ENCODE assay signal across 40 cellular contexts in genomic region chr3:33103034-33103433, GRCh38.
"Had no signal": no experiment of that assay in that cellular context is flagged by ENCODE, and none has a peak within 500 bp of the region (broad histone marks: within the 10 kb centered on the region; RNA-seq: fewer than 3 reads in every experiment).

No MANE protein-coding gene starts in this region.

- H3K27ac ChIP-seq: adrenal gland, ascending aorta, body of pancreas, brain microvascular endothelial cell, breast epithelium, cardiac muscle cell had no signal

- H3K4me3 Mint-ChIP-seq: activated naive CD4-positive, alpha-beta T cell treated with anti-CD3 and anti-CD28 coated beads for 36 hours; activated naive CD4-positive, alpha-beta T cell treated with anti-CD3 and anti-CD28 coated beads, Interleukin-2, amount 10 ng/mL, durations not matched to agents 7 days and 5 days; activated naive CD4-positive, alpha-beta T cell treated with anti-CD3 and anti-CD28 coated beads, Interleukin-2, amount 50 U/mL, for 24 hours; activated naive CD8-positive, alpha-beta T cell; activated naive CD8-positive, alpha-beta T cell treated with anti-CD3 and anti-CD28 coated beads for 36 hours; activated naive CD8-positive, alpha-beta T cell treated with anti-CD3 and anti-CD28 coated beads, Interleukin-2, amount 10 ng/mL, durations not matched to agents 7 days and 5 days; activated naive CD8-positive, alpha-beta T cell treated with anti-CD3 and anti-CD28 coated beads, Interleukin-2, amount 50 U/mL, for 24 hours; activated T-cell treated with anti-CD3 and anti-CD28 coated beads, Interleukin-2, amount 50 U/mL, for 24 hours; activated T-cell treated with anti-CD3 and anti-CD28 coated beads, Interleukin-2, amount 50 U/mL, for 4 hours; activated T-cell treated with anti-CD3 and anti-CD28 coated beads, Interleukin-2, amount 50 U/mL, for 72 hours; activated T-helper 1 cell treated with anti-CD3 and anti-CD28 coated beads, Interleukin-12 subunit alpha, Interleukin-12 subunit beta, Interleukin-2, Interleukin-4 antibody, amounts not matched to agents 30 ng/mL and 10 ng/mL and 1 ng/mL, durations not matched to agents 14 hours and 24 hours and 36 hours; activated T-helper 17 cell treated with anti-CD3 and anti-CD28 coated beads, Interleukin-2, amount 50 U/mL, for 72 hours; brain; central memory CD8-positive, alpha-beta T cell had no signal

- ATAC-seq: activated naive CD4-positive, alpha-beta T cell treated with anti-CD3 and anti-CD28 coated beads, Interleukin-2, amount 50 U/mL, for 72 hours; activated naive CD8-positive, alpha-beta T cell treated with anti-CD3 and anti-CD28 coated beads, Interleukin-2, amount 50 U/mL, for 24 hours; activated T-cell treated with anti-CD3 and anti-CD28 coated beads, Interleukin-2, amount 50 U/mL, for 4 hours; activated T-cell treated with anti-CD3 and anti-CD28 coated beads, Interleukin-2, amount 50 U/mL, for 72 hours; activated T-helper 17 cell treated with anti-CD3 and anti-CD28 coated beads, Interleukin-2, amount 50 U/mL, for 72 hours; body of pancreas had no signal

- H3K27ac Mint-ChIP-seq: activated naive CD4-positive, alpha-beta T cell treated with anti-CD3 and anti-CD28 coated beads for 36 hours; activated naive CD4-positive, alpha-beta T cell treated with anti-CD3 and anti-CD28 coated beads, Interleukin-2, amount 10 ng/mL, durations not matched to agents 7 days and 5 days; activated naive CD4-positive, alpha-beta T cell treated with anti-CD3 and anti-CD28 coated beads, Interleukin-2, amount 50 U/mL, for 24 hours; activated naive CD4-positive, alpha-beta T cell treated with anti-CD3 and anti-CD28 coated beads, Interleukin-2, amount 50 U/mL, for 72 hours; activated naive CD8-positive, alpha-beta T cell; activated naive CD8-positive, alpha-beta T cell treated with anti-CD3 and anti-CD28 coated beads for 36 hours; activated naive CD8-positive, alpha-beta T cell treated with anti-CD3 and anti-CD28 coated beads, Interleukin-2, amount 10 ng/mL, durations not matched to agents 7 days and 5 days; activated naive CD8-positive, alpha-beta T cell treated with anti-CD3 and anti-CD28 coated beads, Interleukin-2, amount 50 U/mL, for 24 hours; activated T-cell treated with anti-CD3 and anti-CD28 coated beads, Interleukin-2, amount 50 U/mL, for 24 hours; activated T-cell treated with anti-CD3 and anti-CD28 coated beads, Interleukin-2, amount 50 U/mL, for 72 hours; activated T-helper 1 cell treated with anti-CD3 and anti-CD28 coated beads, Interleukin-12 subunit alpha, Interleukin-12 subunit beta, Interleukin-2, Interleukin-4 antibody, amounts not matched to agents 30 ng/mL and 10 ng/mL and 1 ng/mL, durations not matched to agents 14 hours and 24 hours and 36 hours; activated T-helper 17 cell treated with anti-CD3 and anti-CD28 coated beads, Interleukin-2, amount 50 U/mL, for 72 hours; activated T-helper 2 cell treated with anti-CD3 and anti-CD28 coated beads, Interferon-gamma antibody, Interleukin-2, Interleukin-4, amounts not matched to agents 10 μg/mL and 5 μg/mL and 100 μg/mL, durations not matched to agents 14 hours and 24 hours and 36 hours; brain had no signal

- H3K36me3 Mint-ChIP-seq: activated naive CD4-positive, alpha-beta T cell treated with anti-CD3 and anti-CD28 coated beads, Interleukin-2, amount 10 ng/mL, durations not matched to agents 7 days and 5 days; activated naive CD4-positive, alpha-beta T cell treated with anti-CD3 and anti-CD28 coated beads, Interleukin-2, amount 50 U/mL, for 24 hours; activated naive CD4-positive, alpha-beta T cell treated with anti-CD3 and anti-CD28 coated beads, Interleukin-2, amount 50 U/mL, for 72 hours; activated naive CD8-positive, alpha-beta T cell; activated naive CD8-positive, alpha-beta T cell treated with anti-CD3 and anti-CD28 coated beads for 36 hours; activated naive CD8-positive, alpha-beta T cell treated with anti-CD3 and anti-CD28 coated beads, Interleukin-2, amount 10 ng/mL, durations not matched to agents 7 days and 5 days; brain had no signal

- H3K4me3 ChIP-seq: adrenal gland, ascending aorta, body of pancreas, breast epithelium, cardiac muscle cell had no signal

- H3K4me1 ChIP-seq: ascending aorta, breast epithelium had no signal

- H3K4me1 Mint-ChIP-seq: activated naive CD4-positive, alpha-beta T cell treated with anti-CD3 and anti-CD28 coated beads, Interleukin-2, amount 10 ng/mL, durations not matched to agents 7 days and 5 days; activated naive CD4-positive, alpha-beta T cell treated with anti-CD3 and anti-CD28 coated beads, Interleukin-2, amount 50 U/mL, for 24 hours; activated naive CD8-positive, alpha-beta T cell treated with anti-CD3 and anti-CD28 coated beads for 36 hours; activated naive CD8-positive, alpha-beta T cell treated with anti-CD3 and anti-CD28 coated beads, Interleukin-2, amount 10 ng/mL, durations not matched to agents 7 days and 5 days; activated T-helper 17 cell treated with anti-CD3 and anti-CD28 coated beads, Interleukin-2, amount 50 U/mL, for 72 hours; brain; central memory CD8-positive, alpha-beta T cell had no signal

- H3K27me3 ChIP-seq: adrenal gland, ascending aorta, body of pancreas, brain microvascular endothelial cell, breast epithelium, cardiac muscle cell had no signal

- H3K36me3 ChIP-seq: adrenal gland, ascending aorta, brain microvascular endothelial cell, breast epithelium, cardiac muscle cell had no signal

- DNase-seq: activated effector memory CD4-positive, alpha-beta T cell treated with anti-CD3 and anti-CD28 coated beads, Interleukin-2, amount 50 U/mL, for 16 hours; activated effector memory CD4-positive, alpha-beta T cell treated with Interleukin-2 at 50 U/mL for 16 hours; activated gamma-delta T cell; activated gamma-delta T cell treated with Interleukin-2 at 50 U/mL for 16 hours; activated naive CD4-positive, alpha-beta T cell; activated naive CD4-positive, alpha-beta T cell treated with anti-CD3 and anti-CD28 coated beads for 36 hours; activated naive CD4-positive, alpha-beta T cell treated with anti-CD3 and anti-CD28 coated beads, Interleukin-2, amount 10 ng/mL, durations not matched to agents 7 days and 5 days; activated naive CD4-positive, alpha-beta T cell treated with anti-CD3 and anti-CD28 coated beads, Interleukin-2, amount 50 U/mL, for 16 hours; activated naive CD4-positive, alpha-beta T cell treated with Interleukin-2 at 50 U/mL for 16 hours; activated naive CD8-positive, alpha-beta T cell treated with anti-CD3 and anti-CD28 coated beads for 36 hours; activated naive CD8-positive, alpha-beta T cell treated with anti-CD3 and anti-CD28 coated beads, Interleukin-2, amount 10 ng/mL, durations not matched to agents 7 days and 5 days; activated naive CD8-positive, alpha-beta T cell treated with anti-CD3 and anti-CD28 coated beads, Interleukin-2, amount 50 U/mL, for 24 hours; activated T-cell treated with anti-CD3 and anti-CD28 coated beads, Interleukin-2, amount 50 U/mL, for 1 hour; activated T-cell treated with anti-CD3 and anti-CD28 coated beads, Interleukin-2, amount 50 U/mL, for 24 hours; activated T-cell treated with anti-CD3 and anti-CD28 coated beads, Interleukin-2, amount 50 U/mL, for 4 hours; activated T-cell treated with anti-CD3 and anti-CD28 coated beads, Interleukin-2, amount 50 U/mL, for 48 hours; activated T-cell treated with anti-CD3 and anti-CD28 coated beads, Interleukin-2, amount 50 U/mL, for 72 hours; amniotic stem cell; amygdala; anterior cingulate cortex; aorta; body of pancreas; brain microvascular endothelial cell; caudate nucleus; central memory CD4-positive, alpha-beta T cell; cerebellar nuclear complex had no signal

- H3K9me3 Mint-ChIP-seq: activated naive CD4-positive, alpha-beta T cell treated with anti-CD3 and anti-CD28 coated beads for 36 hours; activated naive CD4-positive, alpha-beta T cell treated with anti-CD3 and anti-CD28 coated beads, Interleukin-2, amount 10 ng/mL, durations not matched to agents 7 days and 5 days; activated naive CD4-positive, alpha-beta T cell treated with anti-CD3 and anti-CD28 coated beads, Interleukin-2, amount 50 U/mL, for 24 hours; activated naive CD4-positive, alpha-beta T cell treated with anti-CD3 and anti-CD28 coated beads, Interleukin-2, amount 50 U/mL, for 72 hours; activated naive CD8-positive, alpha-beta T cell treated with anti-CD3 and anti-CD28 coated beads for 36 hours; activated naive CD8-positive, alpha-beta T cell treated with anti-CD3 and anti-CD28 coated beads, Interleukin-2, amount 10 ng/mL, durations not matched to agents 7 days and 5 days; activated naive CD8-positive, alpha-beta T cell treated with anti-CD3 and anti-CD28 coated beads, Interleukin-2, amount 50 U/mL, for 24 hours; activated T-cell treated with anti-CD3 and anti-CD28 coated beads, Interleukin-2, amount 50 U/mL, for 24 hours; activated T-cell treated with anti-CD3 and anti-CD28 coated beads, Interleukin-2, amount 50 U/mL, for 4 hours; activated T-cell treated with anti-CD3 and anti-CD28 coated beads, Interleukin-2, amount 50 U/mL, for 72 hours; activated T-helper 1 cell treated with anti-CD3 and anti-CD28 coated beads, Interleukin-12 subunit alpha, Interleukin-12 subunit beta, Interleukin-2, Interleukin-4 antibody, amounts not matched to agents 30 ng/mL and 10 ng/mL and 1 ng/mL, durations not matched to agents 14 hours and 24 hours and 36 hours; activated T-helper 17 cell treated with anti-CD3 and anti-CD28 coated beads, Interleukin-2, amount 50 U/mL, for 72 hours; central memory CD8-positive, alpha-beta T cell had no signal

- H3K27me3 Mint-ChIP-seq: activated naive CD8-positive, alpha-beta T cell treated with anti-CD3 and anti-CD28 coated beads, Interleukin-2, amount 50 U/mL, for 24 hours; activated T-helper 17 cell treated with anti-CD3 and anti-CD28 coated beads, Interleukin-2, amount 50 U/mL, for 72 hours; brain; central memory CD8-positive, alpha-beta T cell had no signal

- FAIRE-seq: astrocyte, bronchial epithelial cell had no signal

- H3K9me3 ChIP-seq: adrenal gland, ascending aorta, body of pancreas, breast epithelium had no signal
